10 cellular contexts compared by ENCODE assay signal in the genomic region with DNA sequence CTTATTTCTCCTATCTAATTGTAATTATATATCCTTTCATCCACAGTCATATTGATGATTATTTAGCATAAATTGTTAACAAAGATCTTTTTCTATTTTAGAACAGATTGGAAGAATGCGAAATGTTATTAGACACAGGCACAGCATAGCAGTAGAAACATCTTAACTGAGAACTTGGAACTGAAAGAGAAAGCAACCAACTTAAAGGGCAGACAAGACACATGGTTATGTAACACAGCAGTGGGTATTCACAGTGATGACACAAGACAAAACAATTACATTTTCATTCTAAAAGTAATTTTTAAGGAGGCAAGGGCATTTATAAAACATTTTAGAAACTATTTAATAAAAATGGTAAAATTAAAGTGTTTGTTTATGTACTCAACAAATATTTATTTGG. TPM values are rescaled to one million over a fixed set of nuclear protein-coding genes. Genes with fewer than 3 reads are reported as not detected.
DNase-seq lines count a peak whose midpoint lies in the region; ATAC-seq lines count a peak whose summit lies in the region.
"Had no signal": no experiment of that assay in that cellular context is flagged by ENCODE, and none has a peak within 500 bp of the region (broad histone marks: within the 10 kb centered on the region; RNA-seq: fewer than 3 reads in every experiment).

No MANE protein-coding gene starts in this region.

- peak; percentile 46 for DNase-seq in superior temporal gyrus (ENCODE audit: extremely low spot score)
- no peak for DNase-seq in NCI-H2227 (lab: John Stamatoyannopoulos, UW; ENCODE audit: unreplicated experiment)
- DNase-seq in activated naive CD4-positive, alpha-beta T cell (lab: John Stamatoyannopoulos, UW) = no peak
- DNase-seq in occipital lobe (lab: John Stamatoyannopoulos, UW) = no peak
- DNase-seq: DMS79 treated with DMSO at 0.1 percent for 48 hours; NCI-H1694 treated with DMSO at 0.1 percent for 48 hours; stimulated activated naive CD4-positive, alpha-beta T cell had no signal

- ATAC-seq in GM18907 (IDR thresholded peaks at IDR 0.05; ENCODE audit: unreplicated experiment) = peak; percentile 93
- ATAC-seq in HG02571 (IDR thresholded peaks at IDR 0.05; ENCODE audit: unreplicated experiment) = peak; percentile 85
- ATAC-seq in HG03442 (IDR thresholded peaks at IDR 0.05; ENCODE audit: unreplicated experiment) = peak; percentile 81

RNA-seq across cellular contexts. Expression of gene MEF2C, which starts 57.7 kb away (rescaled TPM):
- 2,088 TPM for total RNA-seq in occipital lobe
